Comparison of ENCODE assay signal across 25 cellular contexts in genomic region chr2:116490511-116491145, GRCh38.
"Had no signal": no experiment of that assay in that cellular context is flagged by ENCODE, and none has a peak within 500 bp of the region (broad histone marks: within the 10 kb centered on the region; RNA-seq: fewer than 3 reads in every experiment).

No MANE protein-coding gene starts in this region.

- H3K36me3 ChIP-seq: esophagus squamous epithelium, pancreas, prostate gland, upper lobe of right lung had no signal

- H3K9me3 ChIP-seq: pancreas, prostate gland, upper lobe of right lung had no signal

- H3K27ac ChIP-seq: esophagus squamous epithelium, pancreas, prostate gland, skin epidermis, upper lobe of right lung had no signal

- H3K4me1 ChIP-seq: esophagus squamous epithelium, pancreas, prostate gland, upper lobe of right lung had no signal

- ATAC-seq: activated CD4-positive, alpha-beta T cell treated with anti-CD3 and anti-CD28 coated beads for 36 hours; activated CD8-positive, alpha-beta memory T cell treated with anti-CD3 and anti-CD28 coated beads, Interleukin-2, amount 10 ng/mL, durations not matched to agents 7 days and 5 days; activated CD8-positive, alpha-beta T cell treated with anti-CD3 and anti-CD28 coated beads, Interleukin-2, amount 10 ng/mL, durations not matched to agents 7 days and 5 days; activated naive CD4-positive, alpha-beta T cell treated with anti-CD3 and anti-CD28 coated beads, Interleukin-2, amount 50 U/mL, for 72 hours; left colon; naive thymus-derived CD4-positive, alpha-beta T cell; pancreas; sciatic nerve; stimulated activated memory B cell treated with anti-CD40 and anti-IgM and Interleukin-4, amounts not matched to agents 10 μg/mL and 1 μg/mL and 100 μg/mL, for 72 hours; stimulated activated naive CD8-positive, alpha-beta T cell treated with anti-CD3 and anti-CD28 coated beads, Interleukin-15, amount 100 ng/mL, for 72 hours; T-cell; upper lobe of right lung had no signal

- DNase-seq: activated CD4-positive, alpha-beta T cell treated with anti-CD3 and anti-CD28 coated beads for 36 hours; activated CD4-positive, CD25-positive, alpha-beta regulatory T cell; activated CD8-positive, alpha-beta memory T cell treated with anti-CD3 and anti-CD28 coated beads, Interleukin-2, amount 10 ng/mL, durations not matched to agents 7 days and 5 days; activated CD8-positive, alpha-beta T cell treated with anti-CD3 and anti-CD28 coated beads, Interleukin-2, amount 10 ng/mL, durations not matched to agents 7 days and 5 days; activated T-cell treated with anti-CD3 and anti-CD28 coated beads, Interleukin-2, amount 50 U/mL, for 48 hours; anterior cingulate cortex; endodermal cell; esophagus squamous epithelium; glutamatergic neuron; left colon; midbrain; naive thymus-derived CD4-positive, alpha-beta T cell; pancreas; retina; stimulated activated CD4-positive, alpha-beta T cell treated with anti-CD3 and anti-CD28 coated beads, Interleukin-4, amount 100 ng/mL, for 24 hours; stimulated activated CD8-positive, alpha-beta memory T cell treated with anti-CD3 and anti-CD28 coated beads, Interleukin-4, amount 100 ng/mL, for 48 hours; stimulated activated naive CD8-positive, alpha-beta T cell treated with anti-CD3 and anti-CD28 coated beads, Interleukin-15, amount 100 ng/mL, for 72 hours; substantia nigra; T-cell; upper lobe of right lung had no signal

- H3K4me3 ChIP-seq: esophagus squamous epithelium, pancreas, prostate gland, skin epidermis, upper lobe of right lung had no signal

- H3K27me3 ChIP-seq: esophagus squamous epithelium, pancreas, upper lobe of right lung had no signal
